16 cellular contexts compared by ENCODE assay signal in genomic region chr13:97568850-97569249, GRCh38.
DNase-seq lines count a peak whose midpoint lies in the region; ATAC-seq and TF ChIP-seq lines count a peak whose summit lies in the region.
"Had no signal": no experiment of that assay in that cellular context is flagged by ENCODE, and none has a peak within 500 bp of the region (broad histone marks: within the 10 kb centered on the region; RNA-seq: fewer than 3 reads in every experiment).

No MANE protein-coding gene starts in this region.

- TF ChIP-seq CTCF in C4-2B (conservative IDR thresholded peaks at IDR 0.05) (no peak), mucosa of descending colon (IDR thresholded peaks at IDR 0.05) (no peak), SK-N-SH (IDR thresholded peaks at IDR 0.05) (no peak), coronary artery (IDR thresholded peaks at IDR 0.05) (no peak)

- intact Hi-C loops in mucosa of descending colon (cut with DNase I, micrococcal nuclease) = no loop called here

- no peak for TF ChIP-seq EP300 in SK-N-SH (IDR thresholded peaks at IDR 0.05; ENCODE audit: borderline replicate concordance in 1 of 2, low read depth in 1 of 2, low read length in 1 of 2)

- H2AFZ ChIP-seq in SK-N-SH (ENCODE audit: low read depth) = no peak overlapping the region

- H3F3A ChIP-seq in SK-N-SH (replicated peaks; ENCODE audit: insufficient read depth) = no peaks in the 10 kb centered on the region

- no peak overlapping the region for H3K9ac ChIP-seq in SK-N-SH

- no peaks in the 10 kb centered on the region for H3K36me3 ChIP-seq in mucosa of descending colon (ENCODE audit: low read depth)
- no peaks in the 10 kb centered on the region for H3K36me3 ChIP-seq in SK-N-SH (replicated peaks in 1 of 2; ENCODE audit: control insufficient read depth in 1 of 2, insufficient read depth in 2 of 2, low read length in 1 of 2)
- H3K36me3 ChIP-seq: breast epithelium, sigmoid colon had no signal

- 50% methylated on average over 1 of the region's 1 CpG for WGBS in SK-N-SH (ENCODE audit: low lambda C conversion rate)

- DNase-seq in M059J (ENCODE audit: low read depth) (peak; percentile 11), mucosa of descending colon (no peak), 8988T (no peak), SK-N-SH (no peak), coronary artery (ENCODE audit: low spot score) (no peak)
- DNase-seq in activated CD4-positive, alpha-beta T cell treated with anti-CD3 and anti-CD28 coated beads for 4 hours = no peak
- DNase-seq: activated CD4-positive, alpha-beta T cell treated with anti-CD3 and anti-CD28 coated beads, Interleukin-2, amount 50 U/mL, for 4 hours; activated naive CD8-positive, alpha-beta T cell treated with anti-CD3 and anti-CD28 coated beads for 36 hours; activated T-cell treated with anti-CD3 and anti-CD28 coated beads, Interleukin-2, amount 50 U/mL, for 4 hours; effector CD8-positive, alpha-beta T cell; NCI-H2029 treated with DMSO at 0.1 percent for 48 hours; sigmoid colon; stimulated activated CD4-positive, alpha-beta T cell treated with anti-CD3 and anti-CD28 coated beads, Interleukin-2, amount 100 ng/mL, for 24 hours had no signal

- H3K27ac ChIP-seq in C4-2B = peak overlapping the region; percentile 19; the same call in 1 of the 2 replicates
- no peak overlapping the region for H3K27ac ChIP-seq in SK-N-SH (ENCODE audit: low read depth in 2 of 2, low read length in 1 of 2)
- H3K27ac ChIP-seq in coronary artery = no peak overlapping the region
- H3K27ac ChIP-seq: breast epithelium, sigmoid colon had no signal

- H3K9me2 ChIP-seq in SK-N-SH = no peaks in the 10 kb centered on the region

- H3K27me3 ChIP-seq in SK-N-SH (ENCODE audit: insufficient read depth) = peaks cover 5% of the 10 kb centered on the region; the same call in 1 of the 2 replicates
- H3K27me3 ChIP-seq: breast epithelium, sigmoid colon had no signal

- H3K9me3 ChIP-seq in mucosa of descending colon (no peaks in the 10 kb centered on the region), SK-N-SH (no peaks in the 10 kb centered on the region)
- H3K9me3 ChIP-seq: breast epithelium, sigmoid colon had no signal

- POLR2A ChIA-PET in SK-N-SH (lab: Yijun Ruan, JAX) = no interaction called here

- no peaks in the 10 kb centered on the region for H4K20me1 ChIP-seq in SK-N-SH (ENCODE audit: insufficient read depth)

- peak; percentile 35 for ATAC-seq in esophagus mucosa
- peak; percentile 32 for ATAC-seq in mucosa of descending colon
- ATAC-seq: activated T-cell treated with anti-CD3 and anti-CD28 coated beads, Interleukin-2, amount 50 U/mL, for 4 hours had no signal

- H3K79me2 ChIP-seq in SK-N-SH (ENCODE audit: insufficient read depth) = no peaks in the 10 kb centered on the region

- peaks cover 2% of the 10 kb centered on the region for H3K4me1 ChIP-seq in mucosa of descending colon (ENCODE audit: low read depth)
- peaks cover 0 to 6% of the 10 kb centered on the region in 2 experiments; a peak in 2 of 4 replicates for H3K4me1 ChIP-seq in SK-N-SH (ENCODE audit: control insufficient read depth in 1 of 2, insufficient read depth in 2 of 2, low read depth in 1 of 2, low read length in 1 of 2)

- H3K4me3 ChIP-seq in mucosa of descending colon (no peak overlapping the region), SK-N-SH (ENCODE audit: low read depth in 2 of 2, low read length in 1 of 2) (no peak overlapping the region), coronary artery (no peak overlapping the region)
- H3K4me3 ChIP-seq: breast epithelium, sigmoid colon had no signal

- CTCF ChIA-PET in SK-N-SH (lab: Yijun Ruan, JAX) = interaction anchor here (0.6 to 1.3 kb wide), 2 partner anchors 22 to 1009 kb away, joined by 3 read pairs; no protein-coding TSS in a partner anchor

- TF ChIP-seq RAD21 in SK-N-SH (IDR thresholded peaks at IDR 0.05; ENCODE audit: low read length) = no peak

- no peak overlapping the region for H3K4me2 ChIP-seq in SK-N-SH

TF ChIP-seq in SK-N-SH, 30 proteins besides CTCF, POLR2A, EP300 and RAD21:
- TF ChIP-seq NRF1 (IDR thresholded peaks at IDR 0.05; ENCODE audit: low read depth, low read length) (no peak), ZBTB33 (IDR thresholded peaks at IDR 0.05; ENCODE audit: borderline replicate concordance, low read depth) (no peak), EZH2phosphoT487 (IDR thresholded peaks at IDR 0.05; ENCODE audit: borderline replicate concordance, low read depth) (no peak), ELF1 (IDR thresholded peaks at IDR 0.05) (no peak), USF2 (IDR thresholded peaks at IDR 0.05; ENCODE audit: borderline replicate concordance, low read depth, low read length) (no peak), RFX5 (IDR thresholded peaks at IDR 0.05; ENCODE audit: low read length) (no peak), FOXM1 (IDR thresholded peaks at IDR 0.05; ENCODE audit: low read depth) (no peak), CHD2 (IDR thresholded peaks at IDR 0.05; ENCODE audit: low read length, partially characterized antibody) (no peak), RXRA (IDR thresholded peaks at IDR 0.05; ENCODE audit: borderline replicate concordance, low read depth) (no peak), MEF2A (IDR thresholded peaks at IDR 0.05; ENCODE audit: borderline replicate concordance, low read depth) (no peak), TEAD4 (IDR thresholded peaks at IDR 0.05; ENCODE audit: borderline replicate concordance, insufficient read depth) (no peak), IRF3 (IDR thresholded peaks at IDR 0.05; ENCODE audit: low read depth, low read length) (no peak)
